Comparison of ENCODE assay signal across 8 cellular contexts in the genomic region with DNA sequence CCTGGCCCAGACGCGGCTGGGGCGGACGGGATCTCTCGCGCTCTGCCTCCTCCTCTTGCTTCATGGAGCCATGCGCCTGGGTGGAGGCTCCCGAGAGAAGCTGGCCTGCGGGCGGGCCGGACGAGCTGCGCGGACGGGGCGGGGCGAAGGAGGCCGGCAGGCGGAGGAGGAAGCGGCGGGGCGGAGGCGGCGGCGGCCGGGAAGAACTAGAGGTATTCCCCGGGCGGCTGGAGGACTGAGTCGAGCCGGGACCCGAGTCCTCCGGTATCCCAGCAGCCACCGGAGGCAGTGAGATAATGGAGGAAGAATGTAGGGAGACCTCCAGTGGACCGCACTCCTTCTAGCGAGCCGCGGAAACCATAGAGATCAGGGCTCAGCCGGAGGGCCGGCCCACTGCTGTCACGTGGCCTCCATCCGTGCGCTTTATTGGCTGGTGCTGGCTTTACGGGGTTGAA. TPM values are rescaled to one million over a fixed set of nuclear protein-coding genes. Genes with fewer than 3 reads are reported as not detected.
DNase-seq lines count a peak whose midpoint lies in the region; ATAC-seq, FAIRE-seq and TF ChIP-seq lines count a peak whose summit lies in the region.
"Not testable (repeated sequence)": the region's sequence is repeated elsewhere in the genome, so short reads cannot be mapped to it uniquely, and the experiment has no call there.

No MANE protein-coding gene starts in this region.

- BruUV-seq in Calu3 (replicated peaks; lab: Mats Ljungman, UMichigan); endothelial cell of umbilical vein (replicated peaks; lab: Mats Ljungman, UMichigan): not testable (repeated sequence)

- H3K4me2 ChIP-seq in OCI-LY1 (ENCODE audit: low read length), result peak overlapping the region; percentile 46; the same call in 1 of the 2 replicates
- not testable (repeated sequence) for H3K4me2 ChIP-seq in endothelial cell of umbilical vein (ENCODE audit: insufficient read depth, low read length)

- POLR2A ChIA-PET in endothelial cell of umbilical vein (lab: Charles Lee), result not testable (repeated sequence)

- dilution Hi-C loops in endothelial cell of umbilical vein (cut with MboI; ENCODE audit: extremely low pct_ligation_motif_present, low sequenced_read_pairs), result not testable (repeated sequence)

- not testable (repeated sequence) for TF ChIP-seq POLR2A in endothelial cell of umbilical vein (IDR thresholded peaks at IDR 0.05; ENCODE audit: low read depth, low read length)

- ATAC-seq in GM21515 (IDR thresholded peaks at IDR 0.05; ENCODE audit: unreplicated experiment), result peak; percentile 86

- not testable (repeated sequence) for H3K27me3 ChIP-seq in HUES48 (ENCODE audit: control insufficient read depth, insufficient read depth, low read length); OCI-LY1 (ENCODE audit: insufficient read depth, low read length); endothelial cell of umbilical vein (ENCODE audit: control insufficient read depth in 2 of 2, insufficient read depth in 2 of 2, low read length in 2 of 2)

- not testable (repeated sequence) for H3K79me2 ChIP-seq in OCI-LY1 (ENCODE audit: insufficient read depth, low read length); endothelial cell of umbilical vein (ENCODE audit: control insufficient read depth, insufficient read depth, low read length)

- H3K4me3 ChIP-seq in HUES48 (ENCODE audit: low read depth, low read length), result peak overlapping the region; percentile 69
- H3K4me3 ChIP-seq in OCI-LY1 (ENCODE audit: low read depth, low read length, poor library complexity, severe bottlenecking), result peak overlapping the region; percentile 69
- peak overlapping the region in 2 of 3 experiments; percentile 23 to 62 for H3K4me3 ChIP-seq in endothelial cell of umbilical vein (replicated peaks in 1 of 3; ENCODE audit: insufficient read depth in 1 of 3, low read depth in 1 of 3, low read length in 3 of 3)

- not testable (repeated sequence) for H3K27ac Mint-ChIP-seq in Calu3 (ENCODE audit: unreplicated experiment)
- peak overlapping the region; percentile 98 for H3K27ac Mint-ChIP-seq in mesothelial cell of epicardium

- H3K4me1 ChIP-seq in HUES48 (ENCODE audit: control insufficient read depth, insufficient read depth, low read length); OCI-LY1 (ENCODE audit: insufficient read depth, low read length, severe bottlenecking); endothelial cell of umbilical vein (ENCODE audit: control insufficient read depth, extremely low read depth, insufficient read depth, low read length): not testable (repeated sequence)

- H3K9ac ChIP-seq in HUES48 (ENCODE audit: low read depth, low read length) (peak overlapping the region; percentile 68; the same call in 1 of the 2 replicates), OCI-LY1 (ENCODE audit: low read length) (peak overlapping the region; percentile 65)
- not testable (repeated sequence) for H3K9ac ChIP-seq in endothelial cell of umbilical vein (replicated peaks; ENCODE audit: extremely low read depth, insufficient read depth, low read length)

- DNase-seq in Calu3, result peak; percentile 87
- DNase-seq in activated CD8-positive, alpha-beta memory T cell treated with anti-CD3 and anti-CD28 coated beads, Interleukin-2, amount 50 U/mL, for 48 hours, result peak; percentile 88
- DNase-seq in endothelial cell of umbilical vein (ENCODE audit: low read depth, low spot score), result peak; percentile 84
- peak; percentile 79 to 86 for DNase-seq in mesothelial cell of epicardium (ENCODE audit: low spot score in 2 of 2, unreplicated experiment in 2 of 2)
- DNase-seq in stimulated activated CD8-positive, alpha-beta memory T cell treated with anti-CD3 and anti-CD28 coated beads, Interleukin-15, amount 100 ng/mL, for 1 hour (ENCODE audit: low read depth), result peak; percentile 60

- not testable (repeated sequence) for H3K9me3 Mint-ChIP-seq in Calu3 (ENCODE audit: low read depth, unreplicated experiment); mesothelial cell of epicardium

- H3K4me1 Mint-ChIP-seq in Calu3 (ENCODE audit: low read depth, unreplicated experiment) (peaks cover 23% of the 10 kb centered on the region), mesothelial cell of epicardium (peaks cover 20% of the 10 kb centered on the region)

- not testable (repeated sequence) for H3K9me1 ChIP-seq in endothelial cell of umbilical vein (replicated peaks; ENCODE audit: control insufficient read depth, extremely low read depth, insufficient read depth, low read length)

- not testable (repeated sequence) for FAIRE-seq in endothelial cell of umbilical vein (lab: Jason Lieb, UNC)

- peaks cover 28% of the 10 kb centered on the region for H3K36me3 Mint-ChIP-seq in Calu3 (ENCODE audit: insufficient read depth, unreplicated experiment)
- not testable (repeated sequence) for H3K36me3 Mint-ChIP-seq in mesothelial cell of epicardium

- CTCF ChIA-PET in Calu3 (lab: Charles Lee); endothelial cell of umbilical vein (lab: Charles Lee): not testable (repeated sequence)

- not testable (repeated sequence) for H3F3A ChIP-seq in OCI-LY1 (ENCODE audit: insufficient read depth, low read length)

- intact Hi-C loops in Calu3 (cut with micrococcal nuclease; ENCODE audit: unreplicated experiment); endothelial cell of umbilical vein (cut with micrococcal nuclease): not testable (repeated sequence)

- H3K27me3 Mint-ChIP-seq in Calu3 (ENCODE audit: unreplicated experiment); mesothelial cell of epicardium (ENCODE audit: low read depth): not testable (repeated sequence)

- H3K9me3 ChIP-seq in HUES48 (ENCODE audit: control insufficient read depth, insufficient read depth, low read length); OCI-LY1 (ENCODE audit: low read length); endothelial cell of umbilical vein (replicated peaks; ENCODE audit: control insufficient read depth, insufficient read depth, low read length): not testable (repeated sequence)

- TF ChIP-seq CTCF in Calu3 (IDR thresholded peaks at IDR 0.05; ENCODE audit: unreplicated experiment); OCI-LY1 (IDR thresholded peaks at IDR 0.05; ENCODE audit: low read length); endothelial cell of umbilical vein (IDR thresholded peaks at IDR 0.05; ENCODE audit: extremely low read depth in 1 of 2, insufficient read depth in 1 of 2, low read depth in 1 of 2, low read length in 2 of 2); mesothelial cell of epicardium (IDR thresholded peaks at IDR 0.05; ENCODE audit: unreplicated experiment): not testable (repeated sequence)

- H3K36me3 ChIP-seq in HUES48 (ENCODE audit: control insufficient read depth, insufficient read depth, low read length); OCI-LY1 (ENCODE audit: insufficient read depth, low read length); endothelial cell of umbilical vein (ENCODE audit: control insufficient read depth in 2 of 2, extremely low read depth in 1 of 2, insufficient read depth in 2 of 2, low read length in 2 of 2): not testable (repeated sequence)

- H3K4me3 Mint-ChIP-seq in Calu3 (ENCODE audit: low read depth, unreplicated experiment), result peak overlapping the region; percentile 69
- H3K4me3 Mint-ChIP-seq in mesothelial cell of epicardium, result peak overlapping the region; percentile 85

- not testable (repeated sequence) for H3K9me2 ChIP-seq in OCI-LY1 (ENCODE audit: low read depth, low read length)

- H2AFZ ChIP-seq in OCI-LY1 (ENCODE audit: low read length); endothelial cell of umbilical vein (ENCODE audit: low read depth, low read length): not testable (repeated sequence)

- peak overlapping the region; percentile 95 for H3K27ac ChIP-seq in HUES48 (ENCODE audit: low read depth, low read length)
- H3K27ac ChIP-seq in OCI-LY1 (ENCODE audit: low read depth, low read length, poor library complexity, severe bottlenecking), result peak overlapping the region; percentile 28
- peak overlapping the region; percentile 48 for H3K27ac ChIP-seq in endothelial cell of umbilical vein (ENCODE audit: insufficient read depth, low read depth, low read length)

- H4K20me1 ChIP-seq in OCI-LY1 (ENCODE audit: insufficient read depth, low read length); endothelial cell of umbilical vein (replicated peaks; ENCODE audit: control insufficient read depth, extremely low read depth, insufficient read depth, low read length): not testable (repeated sequence)

RNA-seq across cellular contexts. Expression of a gene that starts 15.3 kb away (rescaled TPM):
- total RNA-seq in Calu3 (2022), result 2.4 and 3.8 TPM in 2 replicates
- 1.3 and 1.6 TPM in 2 replicates for total RNA-seq in endothelial cell of umbilical vein
- 1.4 and 1.9 TPM in 2 replicates for polyA plus RNA-seq in endothelial cell of umbilical vein
- 1.5 and 2.2 TPM in 2 replicates for polyA plus RNA-seq in endothelial cell of umbilical vein (2011; cell fraction: cytosol; rRNA removed)
- polyA plus RNA-seq in endothelial cell of umbilical vein (2011; cell fraction: nucleus; rRNA removed), result 3.3 TPM in 2 replicates
- 1.3 and 1.7 TPM in 2 replicates for polyA plus RNA-seq in endothelial cell of umbilical vein (2012)
- polyA minus RNA-seq in endothelial cell of umbilical vein, result 1.7 TPM in 2 replicates
- 0.82 TPM for polyA minus RNA-seq in endothelial cell of umbilical vein (2011; cell fraction: cytosol; rRNA and poly(A)+ RNA removed)
- 1.9 and 2.1 TPM in 2 replicates for polyA minus RNA-seq in endothelial cell of umbilical vein (2011; cell fraction: nucleus; rRNA and poly(A)+ RNA removed)
- total RNA-seq in mesothelial cell of epicardium, result 10.1 to 11.2 TPM (median 11.0 TPM) in 3 replicates

Comparison
In these comparisons a context has a peak if more than half of its experiments do, and no peak if none do; other contexts are left out.
1. Peak in every context shown above with its lines: DNase-seq, ATAC-seq, H3K4me3 ChIP-seq and H3K27ac ChIP-seq.
2. H3K27ac ChIP-seq: peak in every context shown above with its lines; median percentile 95 in HUES48; 48 in endothelial cell of umbilical vein; 28 in OCI-LY1.